Comparison of ENCODE assay signal across 14 cellular contexts in genomic region chr16:28183441-28183840, GRCh38. TPM values are rescaled to one million over a fixed set of nuclear protein-coding genes. Genes with fewer than 3 reads are reported as not detected.
DNase-seq lines count a peak whose midpoint lies in the region; ATAC-seq and TF ChIP-seq lines count a peak whose summit lies in the region.
"Had no signal": no experiment of that assay in that cellular context is flagged by ENCODE, and none has a peak within 500 bp of the region (broad histone marks: within the 10 kb centered on the region; RNA-seq: fewer than 3 reads in every experiment).

No MANE protein-coding gene starts in this region.

- no peak overlapping the region for H3K9ac ChIP-seq in fibroblast of lung (ENCODE audit: insufficient read depth, low read length)

- peaks cover 30% of the 10 kb centered on the region for H3K4me1 ChIP-seq in PC-9 (replicated peaks; ENCODE audit: insufficient read depth)
- H3K4me1 ChIP-seq in fibroblast of lung (ENCODE audit: control insufficient read depth, extremely low read depth, insufficient read depth, low read length) = peaks cover 32% of the 10 kb centered on the region
- H3K4me1 ChIP-seq in right cardiac atrium (ENCODE audit: control insufficient read depth, insufficient read depth, low read length) = peaks cover 7% of the 10 kb centered on the region

- H3K4me2 ChIP-seq in PC-9 (no peak overlapping the region), fibroblast of lung (ENCODE audit: extremely low read depth, insufficient read depth, low read length) (no peak overlapping the region)

- peak overlapping the region; percentile 34; the same call in 1 of the 2 replicates for H3K27ac ChIP-seq in 22Rv1
- H3K27ac ChIP-seq in C4-2B = peak overlapping the region; percentile 52; the same call in 1 of the 2 replicates
- H3K27ac ChIP-seq in PC-9 = peak overlapping the region; percentile 31
- peak overlapping the region; percentile 35 for H3K27ac ChIP-seq in fibroblast of lung (ENCODE audit: insufficient read depth, low read length)
- no peak overlapping the region for H3K27ac ChIP-seq in right cardiac atrium (ENCODE audit: low read length)
- H3K27ac ChIP-seq: epithelial cell of prostate had no signal

- DNase-seq in PC-9 = peak in 1 of 2 experiments; percentile 69
- no peak for DNase-seq in fibroblast of lung (ENCODE audit: low read depth in 2 of 2)
- no peak for DNase-seq in iPS-NIHi7 (ENCODE audit: extremely low spot score)
- no peak for DNase-seq in A172 (ENCODE audit: low spot score)
- DNase-seq in right cardiac atrium = no peak
- DNase-seq: central memory CD4-positive, alpha-beta T cell; glutamatergic neuron; KBM-7; NCI-H1417 treated with DMSO at 0.1 percent for 48 hours; NCI-H526 had no signal

- BruUV-seq in PC-9 (replicated peaks; lab: Mats Ljungman, UMichigan) = no TSS peak

- H3K4me3 ChIP-seq in PC-9 (no peak overlapping the region), fibroblast of lung (replicated peaks in 1 of 4; ENCODE audit: control extremely low read depth in 1 of 4, insufficient read depth in 1 of 4, low read depth in 3 of 4, low read length in 4 of 4) (no peak overlapping the region), right cardiac atrium (ENCODE audit: low read length) (no peak overlapping the region)

- CTCF ChIA-PET in PC-9 (lab: Charles Lee) = no interaction called here

- H4K20me1 ChIP-seq in PC-9 (ENCODE audit: insufficient read depth) = peaks cover 37% of the 10 kb centered on the region; the same call in 1 of the 2 replicates
- H4K20me1 ChIP-seq in fibroblast of lung (ENCODE audit: control insufficient read depth, extremely low read depth, insufficient read depth, low read length) = peaks cover 1% of the 10 kb centered on the region

- intact Hi-C loops in PC-9 (cut with micrococcal nuclease; ENCODE audit: unreplicated experiment) = no loop called here
- intact Hi-C loops in right cardiac atrium (cut with DNase I) = no loop called here

- H3K36me3 ChIP-seq in PC-9 (ENCODE audit: low read depth) = peaks cover 13% of the 10 kb centered on the region; the same call in 1 of the 2 replicates
- no peaks in the 10 kb centered on the region for H3K36me3 ChIP-seq in fibroblast of lung (ENCODE audit: control insufficient read depth, insufficient read depth, low read length)

- no peak overlapping the region for H2AFZ ChIP-seq in PC-9
- no peak overlapping the region for H2AFZ ChIP-seq in fibroblast of lung (ENCODE audit: low read length)

- ATAC-seq in SK-N-SH treated with all-trans-retinoic acid at 6 μM for 48 hours (no peak), right cardiac atrium (no peak)

- no peak for TF ChIP-seq CTCF in 22Rv1 (IDR thresholded peaks at IDR 0.05)
- no peak for TF ChIP-seq CTCF in C4-2B (conservative IDR thresholded peaks at IDR 0.05)
- TF ChIP-seq CTCF in PC-9 (conservative IDR thresholded peaks at IDR 0.05) = no peak
- TF ChIP-seq CTCF in fibroblast of lung (conservative IDR thresholded peaks at IDR 0.05 in 1 of 2, IDR thresholded peaks at IDR 0.05 in 1 of 2; ENCODE audit: low read depth in 1 of 2, low read length in 2 of 2) = no peak

- 89% methylated on average over 2 of the region's 2 CpGs for WGBS in right cardiac atrium

- peaks cover 30% of the 10 kb centered on the region for H3F3A ChIP-seq in PC-9 (ENCODE audit: insufficient read depth, low read depth)

- POLR2A ChIA-PET in PC-9 (lab: Charles Lee; ENCODE audit: unreplicated experiment) = interaction anchor here (0.9 kb wide), 1 partner anchor 9 kb away, joined by 3 read pairs; no protein-coding TSS in a partner anchor

- H3K27me3 ChIP-seq in PC-9 (ENCODE audit: insufficient read depth, low read depth) = no peaks in the 10 kb centered on the region
- H3K27me3 ChIP-seq in fibroblast of lung (ENCODE audit: control insufficient read depth, insufficient read depth, low read length) = no peaks in the 10 kb centered on the region
- H3K27me3 ChIP-seq in right cardiac atrium (ENCODE audit: control insufficient read depth, insufficient read depth) = no peaks in the 10 kb centered on the region

- no peaks in the 10 kb centered on the region for H3K9me2 ChIP-seq in PC-9 (ENCODE audit: insufficient read depth)

- H3K79me2 ChIP-seq in PC-9 (ENCODE audit: low read depth) (peaks cover 97% of the 10 kb centered on the region), fibroblast of lung (ENCODE audit: control insufficient read depth, insufficient read depth, low read length) (peaks cover 92% of the 10 kb centered on the region)

- 0 out of 2 replicates have a peak, but pooled peaks cover 4% of the 10 kb centered on the region for H3K9me3 ChIP-seq in PC-9 (ENCODE audit: insufficient read depth, low read depth)
- H3K9me3 ChIP-seq in fibroblast of lung (ENCODE audit: control insufficient read depth, insufficient read depth, low read depth, low read length) = no peaks in the 10 kb centered on the region
- no peaks in the 10 kb centered on the region for H3K9me3 ChIP-seq in right cardiac atrium (ENCODE audit: control insufficient read depth, low read length)

TF ChIP-seq in SK-N-SH treated with all-trans-retinoic acid at 6 μM for 48 hours, 23 proteins besides CTCF, POLR2A, EP300 and RAD21:
- no peak for TF ChIP-seq ZFP30 (CRISPR knock-in tag; IDR thresholded peaks at IDR 0.05)
- TF ChIP-seq ZNF70 (CRISPR knock-in tag; IDR thresholded peaks at IDR 0.05) = no peak
TF ChIP-seq in SK-N-SH treated with all-trans-retinoic acid at 6 μM for 48 hours: peak in this region for 0.

RNA-seq across cellular contexts. Expression of gene XPO6, which starts 28.3 kb away (rescaled TPM):
- total RNA-seq in PC-9 (2021) = 154 and 221 TPM in 2 replicates
- total RNA-seq in fibroblast of lung = 63.9 and 134 TPM in 2 replicates
- 162 and 185 TPM in 2 replicates for polyA plus RNA-seq in fibroblast of lung
- polyA plus RNA-seq in fibroblast of lung (2012) = 138 and 147 TPM in 2 replicates
- polyA minus RNA-seq in fibroblast of lung (ENCODE audit: low replicate concordance) = 605 and 618 TPM in 2 replicates
- 127 and 151 TPM in 2 replicates for total RNA-seq in A172 (2014; rRNA removed; shearing (Covaris generic))
- 10 to 100 TPM; 30.2 to 36.4 (median 33.6) TPM for total RNA-seq in right cardiac atrium
- 19.9 TPM for polyA plus RNA-seq in right cardiac atrium
